3 cellular contexts compared by ENCODE assay signal in genomic region chr6:6300383-6300782, GRCh38. TPM values are rescaled to one million over a fixed set of nuclear protein-coding genes. Genes with fewer than 3 reads are reported as not detected.
"Had no signal": no experiment of that assay in that cellular context is flagged by ENCODE, and none has a peak within 500 bp of the region (broad histone marks: within the 10 kb centered on the region; RNA-seq: fewer than 3 reads in every experiment).

No MANE protein-coding gene starts in this region.

RNA-seq across cellular contexts. Expression of gene F13A1, which starts 20.1 kb away (rescaled TPM):
- total RNA-seq: lung microvascular endothelial cell, mammary epithelial cell had no signal
- polyA plus RNA-seq: keratinocyte, mammary epithelial cell had no signal
